Comparison of ENCODE assay signal across 8 cellular contexts in the genomic region with DNA sequence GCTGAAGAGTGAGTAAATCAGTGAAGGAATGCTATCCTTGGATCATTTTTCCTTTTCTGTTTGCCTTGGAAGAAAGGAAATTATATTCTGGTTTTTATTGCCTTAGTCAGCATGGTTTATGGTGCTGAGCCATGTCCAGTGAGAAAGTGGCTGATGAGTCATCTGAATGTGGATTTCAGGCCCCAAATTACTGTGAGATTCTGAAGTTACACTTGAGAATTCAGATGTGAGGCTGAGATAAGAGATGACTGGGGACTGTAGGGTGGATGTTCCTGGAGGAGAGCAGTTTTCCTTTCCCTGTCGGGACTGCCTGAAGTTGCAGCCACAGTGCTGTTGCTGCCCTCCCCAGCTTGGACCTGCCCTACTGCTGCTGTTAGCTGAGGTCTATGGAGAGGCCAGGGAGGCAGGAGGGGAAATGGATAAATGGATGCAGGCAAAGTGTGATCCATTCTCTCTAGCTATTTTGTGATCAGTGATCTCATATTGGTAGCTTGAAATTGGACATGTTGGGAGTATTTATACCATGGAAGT. TPM values are rescaled to one million over a fixed set of nuclear protein-coding genes. Genes with fewer than 3 reads are reported as not detected.
A peak's percentile ranks its signal among the peaks of the same experiment; 100 is the strongest.
DNase-seq lines count a peak whose midpoint lies in the region; ATAC-seq lines count a peak whose summit lies in the region.

No MANE protein-coding gene starts in this region.

- H2BK15ac ChIP-seq in mesenchymal stem cell (ENCODE audit: low read depth, poor library complexity, severe bottlenecking) = no peak overlapping the region

- H2AFZ ChIP-seq in mesenchymal stem cell (ENCODE audit: low read depth, low read length) = no peak overlapping the region

- WGBS in mesenchymal stem cell = 0% methylated on average over 1 of the region's 1 CpG

- peak overlapping the region; percentile 51 for H3K9ac ChIP-seq in mesenchymal stem cell (ENCODE audit: low read length)

- H3K4ac ChIP-seq in mesenchymal stem cell (ENCODE audit: low read depth in 1 of 2, low read length in 2 of 2) = no peak overlapping the region

- H2BK120ac ChIP-seq in mesenchymal stem cell (ENCODE audit: low read depth, low read length) = no peak overlapping the region

- no peaks in the 10 kb centered on the region for H3K36me3 ChIP-seq in mesenchymal stem cell (ENCODE audit: control insufficient read depth in 1 of 2, insufficient read depth in 2 of 2, low read depth in 1 of 2, low read length in 2 of 2)

- H3K4me1 ChIP-seq in mesenchymal stem cell (ENCODE audit: control insufficient read depth, insufficient read depth, low read depth, low read length) = peaks cover 38% of the 10 kb centered on the region

- peak; percentile 71 for DNase-seq in AG08396 (ENCODE audit: low spot score)
- DNase-seq in HS-5 (ENCODE audit: low read depth) = peak; percentile 96
- DNase-seq in astrocyte of the hippocampus (ENCODE audit: low read depth, low spot score) = peak; percentile 94
- DNase-seq in mesenchymal stem cell = peak; percentile 97
- DNase-seq in NCI-H510A (lab: John Stamatoyannopoulos, UW) = no peak
- DNase-seq in effector CD8-positive, alpha-beta T cell (lab: John Stamatoyannopoulos, UW) = no peak

- no peak overlapping the region for H4K91ac ChIP-seq in mesenchymal stem cell (ENCODE audit: low read length)

- H3K9me3 ChIP-seq in mesenchymal stem cell (ENCODE audit: control insufficient read depth, low read length) = no peaks in the 10 kb centered on the region

- no peaks in the 10 kb centered on the region for H3K27me3 ChIP-seq in mesenchymal stem cell (ENCODE audit: control insufficient read depth in 1 of 2, insufficient read depth in 1 of 2, low read length in 2 of 2)

- H2BK12ac ChIP-seq in mesenchymal stem cell (ENCODE audit: low read length in 2 of 2) = peak overlapping the region; percentile 87 to 90

- H3K4me3 ChIP-seq in mesenchymal stem cell (ENCODE audit: insufficient read depth in 1 of 2, low read depth in 1 of 2, low read length in 2 of 2) = peak overlapping the region in 1 of 2 experiments; percentile 30

- H3K79me1 ChIP-seq in mesenchymal stem cell (replicated peaks; ENCODE audit: low read length, poor library complexity, severe bottlenecking) = no peaks in the 10 kb centered on the region

- H3K18ac ChIP-seq in mesenchymal stem cell (ENCODE audit: low read depth in 1 of 2, low read length in 2 of 2) = peak overlapping the region in 1 of 2 experiments; percentile 4

- H2AK5ac ChIP-seq in mesenchymal stem cell (ENCODE audit: low read length, severe bottlenecking) = peak overlapping the region; percentile 42

- peak overlapping the region; percentile 82 for H3K27ac ChIP-seq in mesenchymal stem cell (ENCODE audit: low read length, poor library complexity, severe bottlenecking)

- H4K8ac ChIP-seq in mesenchymal stem cell (ENCODE audit: low read length) = no peak overlapping the region

- H3K4me2 ChIP-seq in mesenchymal stem cell (ENCODE audit: low read length, poor library complexity, severe bottlenecking) = no peak overlapping the region

- ATAC-seq in HG03097 (IDR thresholded peaks at IDR 0.05; ENCODE audit: low FRiP score, unreplicated experiment) = no peak
- ATAC-seq in GM21576 (IDR thresholded peaks at IDR 0.05; ENCODE audit: unreplicated experiment) = no peak

- H3K23ac ChIP-seq in mesenchymal stem cell (ENCODE audit: low read length in 2 of 2) = no peak overlapping the region

- peak overlapping the region; percentile 3 for H2BK5ac ChIP-seq in mesenchymal stem cell (ENCODE audit: low read depth, low read length, poor library complexity, severe bottlenecking)

- H3K14ac ChIP-seq in mesenchymal stem cell (ENCODE audit: low read length in 2 of 2) = no peak overlapping the region

RNA-seq across cellular contexts. Expression of gene MAP3K14, which starts 4.2 kb away (rescaled TPM):
- 1.1 TPM for polyA plus RNA-seq in mesenchymal stem cell (2013, experiment 1 of 2)
- polyA plus RNA-seq in mesenchymal stem cell (2013, experiment 2 of 2) = 1.4 TPM

RNA-seq across cellular contexts. Expression of gene SPATA32, which starts 59.1 kb away (rescaled TPM):
- polyA plus RNA-seq in mesenchymal stem cell (2013, experiment 1 of 2) = not detected
- not detected for polyA plus RNA-seq in mesenchymal stem cell (2013, experiment 2 of 2)

Comparison
In these comparisons a context has a peak if more than half of its experiments do, and no peak if none do; other contexts are left out.
1. DNase-seq: peak in AG08396 (single experiment), HS-5 (single experiment), astrocyte of the hippocampus (single experiment) and mesenchymal stem cell (single experiment); none in NCI-H510A (single experiment) and effector CD8-positive, alpha-beta T cell (single experiment).